ENCODE assay signal across 11 cellular contexts in genomic region chrX:102840871-102841705, GRCh38.
DNase-seq lines count a peak whose midpoint lies in the region; ATAC-seq and TF ChIP-seq lines count a peak whose summit lies in the region.
"Had no signal": no experiment of that assay in that cellular context is flagged by ENCODE, and none has a peak within 500 bp of the region (broad histone marks: within the 10 kb centered on the region; RNA-seq: fewer than 3 reads in every experiment).

No MANE protein-coding gene starts in this region.

- H3K36me3 ChIP-seq in kidney epithelial cell (ENCODE audit: control insufficient read depth, insufficient read depth, low read length) (no peaks in the 10 kb centered on the region), stomach (peaks cover 0 to 14% (median 1%) of the 10 kb centered on the region in 4 donors), left lung (no peaks in the 10 kb centered on the region), esophagus muscularis mucosa (no peaks in the 10 kb centered on the region)

- H3K9me3 ChIP-seq in stomach = no peaks in the 10 kb centered on the region
- H3K9me3 ChIP-seq in left lung = no peaks in the 10 kb centered on the region
- no peaks in the 10 kb centered on the region for H3K9me3 ChIP-seq in esophagus muscularis mucosa

- no peak for ATAC-seq in WTC11
- ATAC-seq in left lung = no peak
- ATAC-seq in HG03025 (IDR thresholded peaks at IDR 0.05; ENCODE audit: low FRiP score, unreplicated experiment) = no peak

- H3K27me3 ChIP-seq in kidney epithelial cell (ENCODE audit: control insufficient read depth, insufficient read depth, low read length) (no peaks in the 10 kb centered on the region), stomach (no peaks in the 10 kb centered on the region), left lung (no peaks in the 10 kb centered on the region), esophagus muscularis mucosa (no peaks in the 10 kb centered on the region)

- no peak overlapping the region for H3K4me3 Mint-ChIP-seq in WTC11

- H3K27me3 Mint-ChIP-seq in WTC11 (ENCODE audit: low read depth) = no peaks in the 10 kb centered on the region

- TF ChIP-seq POLR2A in stomach (IDR thresholded peaks at IDR 0.05) (no peak), esophagus muscularis mucosa (IDR thresholded peaks at IDR 0.05; ENCODE audit: low read depth) (no peak)

- H3K36me3 Mint-ChIP-seq in WTC11 = no peaks in the 10 kb centered on the region

- H3K9me3 Mint-ChIP-seq in WTC11 = no peaks in the 10 kb centered on the region

- H3K27ac ChIP-seq in stomach (no peak overlapping the region), left lung (no peak overlapping the region), esophagus muscularis mucosa (replicated peaks in 1 of 4) (no peak overlapping the region)

- CTCF ChIA-PET in WTC11 (lab: Charles Lee) = interaction anchor here (1.3 kb wide), 1 partner anchor 59 kb away, joined by 8 read pairs; no protein-coding TSS in a partner anchor

- H3K27ac Mint-ChIP-seq in WTC11 = no peak overlapping the region

- intact Hi-C loops in stomach (cut with DNase I; ENCODE audit: low total_unique reads) = no loop called here
- intact Hi-C loops in left lung (cut with DNase I) = no loop called here
- intact Hi-C loops in esophagus muscularis mucosa (cut with DNase I) = no loop called here

- TF ChIP-seq CTCF in WTC11 (IDR thresholded peaks at IDR 0.05) (0 out of 2 replicates have a peak, but pooled peaks have one; percentile 31), kidney epithelial cell (IDR thresholded peaks at IDR 0.05; ENCODE audit: insufficient read depth, low read length, poor library complexity, severe bottlenecking) (peak; percentile 18), stomach (IDR thresholded peaks at IDR 0.05) (no peak), left lung (IDR thresholded peaks at IDR 0.05) (no peak), esophagus muscularis mucosa (IDR thresholded peaks at IDR 0.05) (no peak)

- TF ChIP-seq EP300 in stomach (IDR thresholded peaks at IDR 0.05) (no peak), esophagus muscularis mucosa (IDR thresholded peaks at IDR 0.05) (no peak)

- POLR2A ChIA-PET in WTC11 (lab: Charles Lee) = no interaction called here

- H3K4me3 ChIP-seq in Jurkat, Clone E6-1 (ENCODE audit: low read length) = no peak overlapping the region
- H3K4me3 ChIP-seq in kidney epithelial cell (ENCODE audit: low read depth, low read length) (no peak overlapping the region), stomach (no peak overlapping the region), left lung (no peak overlapping the region), esophagus muscularis mucosa (no peak overlapping the region)

- H3K4me1 Mint-ChIP-seq in WTC11 = no peaks in the 10 kb centered on the region

- H3K4me1 ChIP-seq in stomach (no peaks in the 10 kb centered on the region), left lung (no peaks in the 10 kb centered on the region), esophagus muscularis mucosa (no peaks in the 10 kb centered on the region)

- WGBS in stomach, 5 donors = 63 to 94% (median 83%) methylated on average over 6 of the region's 6 CpGs
- 77% methylated on average over 6 of the region's 6 CpGs for WGBS in esophagus muscularis mucosa

- DNase-seq in Daoy (ENCODE audit: low read depth) = peak; percentile 38
- peak; percentile 5 for DNase-seq in Jurkat, Clone E6-1 (ENCODE audit: low read depth, low spot score)
- no peak for DNase-seq in WTC11 (ENCODE audit: low spot score)
- DNase-seq in kidney epithelial cell (ENCODE audit: low read depth) = no peak
- no peak for DNase-seq in stomach
- no peak for DNase-seq in left lung
- no peak for DNase-seq in esophagus muscularis mucosa (ENCODE audit: extremely low spot score)
- DNase-seq: activated CD8-positive, alpha-beta memory T cell treated with anti-CD3 and anti-CD28 coated beads, Interleukin-2, amount 50 U/mL, for 4 hours; NCI-H2081; SW 1271 had no signal

TF ChIP-seq in WTC11, 78 proteins besides CTCF, POLR2A, EP300 and RAD21 (continues in another document):
- TF ChIP-seq ZBTB43 (CRISPR knock-in tag; IDR thresholded peaks at IDR 0.05) (no peak), FOXK1 (CRISPR knock-in tag; IDR thresholded peaks at IDR 0.05) (no peak), ZNF232 (CRISPR knock-in tag; IDR thresholded peaks at IDR 0.05) (no peak), ZSCAN18 (CRISPR knock-in tag; IDR thresholded peaks at IDR 0.05) (no peak), ATF2 (CRISPR knock-in tag; IDR thresholded peaks at IDR 0.05; ENCODE audit: borderline replicate concordance, low read depth) (no peak)
- TF ChIP-seq, protein P1, sequence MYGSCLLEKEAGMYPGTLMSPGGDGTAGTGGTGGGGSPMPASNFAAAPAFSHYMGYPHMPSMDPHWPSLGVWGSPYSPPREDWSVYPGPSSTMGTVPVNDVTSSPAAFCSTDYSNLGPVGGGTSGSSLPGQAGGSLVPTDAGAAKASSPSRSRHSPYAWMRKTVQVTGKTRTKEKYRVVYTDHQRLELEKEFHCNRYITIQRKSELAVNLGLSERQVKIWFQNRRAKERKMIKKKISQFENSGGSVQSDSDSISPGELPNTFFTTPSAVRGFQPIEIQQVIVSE (CRISPR knock-in tag; IDR thresholded peaks at IDR 0.05; ENCODE audit: borderline replicate concordance) = no peak
- TF ChIP-seq, protein P2, sequence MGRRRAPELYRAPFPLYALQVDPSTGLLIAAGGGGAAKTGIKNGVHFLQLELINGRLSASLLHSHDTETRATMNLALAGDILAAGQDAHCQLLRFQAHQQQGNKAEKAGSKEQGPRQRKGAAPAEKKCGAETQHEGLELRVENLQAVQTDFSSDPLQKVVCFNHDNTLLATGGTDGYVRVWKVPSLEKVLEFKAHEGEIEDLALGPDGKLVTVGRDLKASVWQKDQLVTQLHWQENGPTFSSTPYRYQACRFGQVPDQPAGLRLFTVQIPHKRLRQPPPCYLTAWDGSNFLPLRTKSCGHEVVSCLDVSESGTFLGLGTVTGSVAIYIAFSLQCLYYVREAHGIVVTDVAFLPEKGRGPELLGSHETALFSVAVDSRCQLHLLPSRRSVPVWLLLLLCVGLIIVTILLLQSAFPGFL (CRISPR knock-in tag; IDR thresholded peaks at IDR 0.05; ENCODE audit: borderline replicate concordance) = no peak
- TF ChIP-seq, protein P3, sequence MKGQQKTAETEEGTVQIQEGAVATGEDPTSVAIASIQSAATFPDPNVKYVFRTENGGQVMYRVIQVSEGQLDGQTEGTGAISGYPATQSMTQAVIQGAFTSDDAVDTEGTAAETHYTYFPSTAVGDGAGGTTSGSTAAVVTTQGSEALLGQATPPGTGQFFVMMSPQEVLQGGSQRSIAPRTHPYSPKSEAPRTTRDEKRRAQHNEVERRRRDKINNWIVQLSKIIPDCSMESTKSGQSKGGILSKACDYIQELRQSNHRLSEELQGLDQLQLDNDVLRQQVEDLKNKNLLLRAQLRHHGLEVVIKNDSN (CRISPR knock-in tag; IDR thresholded peaks at IDR 0.05) = no peak
- TF ChIP-seq, protein P4, sequence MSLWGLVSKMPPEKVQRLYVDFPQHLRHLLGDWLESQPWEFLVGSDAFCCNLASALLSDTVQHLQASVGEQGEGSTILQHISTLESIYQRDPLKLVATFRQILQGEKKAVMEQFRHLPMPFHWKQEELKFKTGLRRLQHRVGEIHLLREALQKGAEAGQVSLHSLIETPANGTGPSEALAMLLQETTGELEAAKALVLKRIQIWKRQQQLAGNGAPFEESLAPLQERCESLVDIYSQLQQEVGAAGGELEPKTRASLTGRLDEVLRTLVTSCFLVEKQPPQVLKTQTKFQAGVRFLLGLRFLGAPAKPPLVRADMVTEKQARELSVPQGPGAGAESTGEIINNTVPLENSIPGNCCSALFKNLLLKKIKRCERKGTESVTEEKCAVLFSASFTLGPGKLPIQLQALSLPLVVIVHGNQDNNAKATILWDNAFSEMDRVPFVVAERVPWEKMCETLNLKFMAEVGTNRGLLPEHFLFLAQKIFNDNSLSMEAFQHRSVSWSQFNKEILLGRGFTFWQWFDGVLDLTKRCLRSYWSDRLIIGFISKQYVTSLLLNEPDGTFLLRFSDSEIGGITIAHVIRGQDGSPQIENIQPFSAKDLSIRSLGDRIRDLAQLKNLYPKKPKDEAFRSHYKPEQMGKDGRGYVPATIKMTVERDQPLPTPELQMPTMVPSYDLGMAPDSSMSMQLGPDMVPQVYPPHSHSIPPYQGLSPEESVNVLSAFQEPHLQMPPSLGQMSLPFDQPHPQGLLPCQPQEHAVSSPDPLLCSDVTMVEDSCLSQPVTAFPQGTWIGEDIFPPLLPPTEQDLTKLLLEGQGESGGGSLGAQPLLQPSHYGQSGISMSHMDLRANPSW (CRISPR knock-in tag; conservative IDR thresholded peaks at IDR 0.05; ENCODE audit: low read depth) = no peak

Comparison
In these comparisons a context has a peak if more than half of its experiments do, and no peak if none do; other contexts are left out.
1. DNase-seq: peak in Daoy (single experiment) and Jurkat, Clone E6-1 (single experiment); none in WTC11 (single experiment), kidney epithelial cell (single experiment), stomach (single experiment), left lung (0 of 2) and esophagus muscularis mucosa (single experiment).
2. CTCF ChIP-seq: peak in WTC11 (single experiment) and kidney epithelial cell (single experiment); none in stomach (0 of 7), left lung (0 of 2) and esophagus muscularis mucosa (0 of 3).